ENCODE assay signal across 1 cellular context in genomic region chr14:95701846-95702221, GRCh38.
TF ChIP-seq lines count a peak whose summit lies in the region.

No MANE protein-coding gene starts in this region.

TF ChIP-seq in H1, 55 proteins besides CTCF, POLR2A, EP300 and RAD21:
- TF ChIP-seq ZNF274 (IDR thresholded peaks at IDR 0.05; ENCODE audit: borderline replicate concordance, extremely low read depth, low read length) (no peak), USF2 (IDR thresholded peaks at IDR 0.05; ENCODE audit: low read length) (no peak), MAFK (IDR thresholded peaks at IDR 0.05; ENCODE audit: low read depth, low read length) (no peak), POLR2AphosphoS5 (IDR thresholded peaks at IDR 0.05; ENCODE audit: low read depth, low read length) (no peak), SIN3A (conservative IDR thresholded peaks at IDR 0.05 in 1 of 2, IDR thresholded peaks at IDR 0.05 in 1 of 2; ENCODE audit: low read depth in 1 of 2, low read length in 2 of 2) (no peak), HDAC2 (IDR thresholded peaks at IDR 0.05; ENCODE audit: borderline replicate concordance in 1 of 2, low read depth in 2 of 2, low read length in 2 of 2) (no peak), NRF1 (IDR thresholded peaks at IDR 0.05; ENCODE audit: low read depth, low read length) (no peak), BACH1 (IDR thresholded peaks at IDR 0.05; ENCODE audit: low read length) (no peak), SP4 (IDR thresholded peaks at IDR 0.05; ENCODE audit: low read length) (no peak), SAP30 (IDR thresholded peaks at IDR 0.05; ENCODE audit: insufficient read depth, insufficient replicate concordance, low read length) (no peak), EZH2 (IDR thresholded peaks at IDR 0.05; ENCODE audit: low read depth, low read length, severe bottlenecking) (no peak), RXRA (IDR thresholded peaks at IDR 0.05; ENCODE audit: insufficient read depth, low read depth, low read length) (no peak), BRCA1 (IDR thresholded peaks at IDR 0.05; ENCODE audit: low read depth, low read length) (no peak), BCL11A (IDR thresholded peaks at IDR 0.05; ENCODE audit: low read depth in 2 of 2, low read length in 2 of 2) (no peak), TAF7 (optimal IDR thresholded peaks at IDR 0.05; ENCODE audit: borderline replicate concordance, low read depth, low read length) (no peak), EGR1 (IDR thresholded peaks at IDR 0.05; ENCODE audit: borderline replicate concordance, low read depth, low read length) (no peak), CHD1 (IDR thresholded peaks at IDR 0.05; ENCODE audit: low read depth, low read length) (no peak), JUN (IDR thresholded peaks at IDR 0.05; ENCODE audit: low read depth, low read length) (no peak), SRF (IDR thresholded peaks at IDR 0.05; ENCODE audit: low read depth, low read length) (no peak)
- TF ChIP-seq, protein P1, sequence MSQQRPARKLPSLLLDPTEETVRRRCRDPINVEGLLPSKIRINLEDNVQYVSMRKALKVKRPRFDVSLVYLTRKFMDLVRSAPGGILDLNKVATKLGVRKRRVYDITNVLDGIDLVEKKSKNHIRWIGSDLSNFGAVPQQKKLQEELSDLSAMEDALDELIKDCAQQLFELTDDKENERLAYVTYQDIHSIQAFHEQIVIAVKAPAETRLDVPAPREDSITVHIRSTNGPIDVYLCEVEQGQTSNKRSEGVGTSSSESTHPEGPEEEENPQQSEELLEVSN (IDR thresholded peaks at IDR 0.05), result no peak
